Comparison of ENCODE assay signal across 18 cellular contexts in genomic region chr4:124738994-124739393, GRCh38. TPM values are rescaled to one million over a fixed set of nuclear protein-coding genes. Genes with fewer than 3 reads are reported as not detected.
DNase-seq lines count a peak whose midpoint lies in the region; ATAC-seq and TF ChIP-seq lines count a peak whose summit lies in the region.
"Had no signal": no experiment of that assay in that cellular context is flagged by ENCODE, and none has a peak within 500 bp of the region (broad histone marks: within the 10 kb centered on the region; RNA-seq: fewer than 3 reads in every experiment).

No MANE protein-coding gene starts in this region.

- H3K36me3 ChIP-seq in GM23338 (ENCODE audit: insufficient read depth), result no peaks in the 10 kb centered on the region
- no peaks in the 10 kb centered on the region for H3K36me3 ChIP-seq in NT2/D1 (ENCODE audit: insufficient read depth, insufficient read length, low read length)
- H3K36me3 ChIP-seq in iPS DF 6.9 (ENCODE audit: control insufficient read depth, insufficient read depth, low read length), result no peaks in the 10 kb centered on the region; the same call in 1 of the 2 replicates
- H3K36me3 ChIP-seq in neural progenitor cell, result no peaks in the 10 kb centered on the region

- H3K4me3 ChIP-seq in GM23338 (no peak overlapping the region), NT2/D1 (ENCODE audit: insufficient read length, low read depth) (no peak overlapping the region), iPS DF 6.9 (ENCODE audit: low read length) (no peak overlapping the region), neural progenitor cell (no peak overlapping the region)

- H3K27me3 ChIP-seq in GM23338 (ENCODE audit: insufficient read depth), result no peaks in the 10 kb centered on the region
- H3K27me3 ChIP-seq in NT2/D1 (ENCODE audit: insufficient read depth, insufficient read length), result no peaks in the 10 kb centered on the region
- no peaks in the 10 kb centered on the region for H3K27me3 ChIP-seq in iPS DF 6.9 (ENCODE audit: control insufficient read depth, insufficient read depth, low read length)
- H3K27me3 ChIP-seq in neural progenitor cell, result no peaks in the 10 kb centered on the region

- CTCF ChIA-PET in HEK293T (lab: Yijun Ruan, JAX), result interaction anchor here (0.8 kb wide), 1 partner anchor 27 kb away, joined by 3 read pairs; no protein-coding TSS in a partner anchor

- POLR2A ChIA-PET in HEK293T (lab: Yijun Ruan, JAX), result no interaction called here

- TF ChIP-seq CTCF in GM23338 (conservative IDR thresholded peaks at IDR 0.05; ENCODE audit: low read depth in 2 of 2) (no peak), neural progenitor cell (IDR thresholded peaks at IDR 0.05) (no peak)

- H3K4me1 ChIP-seq in GM23338 (ENCODE audit: insufficient read depth) (peaks cover 23% of the 10 kb centered on the region), NT2/D1 (ENCODE audit: insufficient read depth, insufficient read length) (no peaks in the 10 kb centered on the region), iPS DF 6.9 (ENCODE audit: control insufficient read depth, insufficient read depth, low read length) (no peaks in the 10 kb centered on the region), neural progenitor cell (peaks cover 6% of the 10 kb centered on the region)

- H3K4me3 Mint-ChIP-seq in GM23338 (peak overlapping the region; percentile 25; the same call in 1 of the 3 replicates), neural progenitor cell (no peak overlapping the region)
- H3K4me3 Mint-ChIP-seq: CD8-positive, alpha-beta T cell had no signal

- H3K79me2 ChIP-seq in GM23338 (replicated peaks; ENCODE audit: insufficient read depth) (no peaks in the 10 kb centered on the region), neural progenitor cell (ENCODE audit: low read depth) (no peaks in the 10 kb centered on the region)

- H3K4me2 ChIP-seq in GM23338 (peak overlapping the region; percentile 16; the same call in 1 of the 2 replicates), neural progenitor cell (no peak overlapping the region)

- ATAC-seq in GM23338, result peak; percentile 100
- ATAC-seq: CD8-positive, alpha-beta T cell; Right ventricle myocardium inferior had no signal

- peak; percentile 85 for DNase-seq in GM23338 (ENCODE audit: low spot score)
- peak; percentile 65 for DNase-seq in NT2/D1 (ENCODE audit: low read depth, low spot score)
- DNase-seq in iPS DF 6.9 (ENCODE audit: low read depth, low spot score), result peak; percentile 72
- peak; percentile 30 for DNase-seq in neural progenitor cell (ENCODE audit: low spot score)
- DNase-seq in MV-4-11 (lab: John Stamatoyannopoulos, UW), result no peak
- DNase-seq in HEK293T (ENCODE audit: extremely low spot score), result no peak
- no peak for DNase-seq in putamen (ENCODE audit: low spot score)
- DNase-seq: AML-193; C1 segment of cervical spinal cord; CD8-positive, alpha-beta T cell; DND-41; GOT3; Kasumi-1; NCI-H1092; NCI-H1436; NCI-H187 treated with DMSO at 0.1 percent for 48 hours; NCI-H526 had no signal

- H3K27me3 Mint-ChIP-seq in GM23338 (ENCODE audit: insufficient read depth, low read depth, poor library complexity) (peaks cover 3% of the 10 kb centered on the region), neural progenitor cell (ENCODE audit: insufficient read depth, low read depth) (no peaks in the 10 kb centered on the region)

- H4K20me1 ChIP-seq in GM23338 (replicated peaks; ENCODE audit: insufficient read depth), result no peaks in the 10 kb centered on the region
- H4K20me1 ChIP-seq in neural progenitor cell (ENCODE audit: low read depth), result no peaks in the 10 kb centered on the region

- no peaks in the 10 kb centered on the region for H3K9me3 Mint-ChIP-seq in GM23338
- H3K9me3 Mint-ChIP-seq in neural progenitor cell, result no peaks in the 10 kb centered on the region
- H3K9me3 Mint-ChIP-seq: CD8-positive, alpha-beta T cell had no signal

- no peak overlapping the region for H3K27ac ChIP-seq in GM23338 (ENCODE audit: low read depth)
- H3K27ac ChIP-seq in iPS DF 6.9 (ENCODE audit: low read length), result no peak overlapping the region
- no peak overlapping the region for H3K27ac ChIP-seq in neural progenitor cell

- no peak overlapping the region for H3K9ac ChIP-seq in NT2/D1 (ENCODE audit: insufficient read length, low read depth)
- H3K9ac ChIP-seq in neural progenitor cell, result no peak overlapping the region

- peak overlapping the region; percentile 41; the same call in 1 of the 2 replicates for H3K27ac Mint-ChIP-seq in GM23338
- H3K27ac Mint-ChIP-seq in neural progenitor cell, result peak overlapping the region; percentile 44
- H3K27ac Mint-ChIP-seq: CD8-positive, alpha-beta T cell had no signal

- H3K4me1 Mint-ChIP-seq in GM23338 (peaks cover 33% of the 10 kb centered on the region), neural progenitor cell (peaks cover 11% of the 10 kb centered on the region)

- H3K9me2 ChIP-seq in GM23338 (ENCODE audit: insufficient read depth), result no peaks in the 10 kb centered on the region

- H3F3A ChIP-seq in GM23338 (replicated peaks; ENCODE audit: low read depth) (no peaks in the 10 kb centered on the region), neural progenitor cell (ENCODE audit: low read depth) (no peaks in the 10 kb centered on the region)

- H2AFZ ChIP-seq in GM23338 (no peak overlapping the region), neural progenitor cell (replicated peaks) (no peak overlapping the region)

- peaks cover 3% of the 10 kb centered on the region; the same call in 1 of the 3 replicates for H3K36me3 Mint-ChIP-seq in GM23338 (ENCODE audit: low read depth)
- no peaks in the 10 kb centered on the region for H3K36me3 Mint-ChIP-seq in neural progenitor cell
- H3K36me3 Mint-ChIP-seq: CD8-positive, alpha-beta T cell had no signal

- H3K9me3 ChIP-seq in NT2/D1 (ENCODE audit: insufficient read depth, low read length) (no peaks in the 10 kb centered on the region), iPS DF 6.9 (ENCODE audit: control insufficient read depth, insufficient read depth, low read length) (no peaks in the 10 kb centered on the region), neural progenitor cell (ENCODE audit: low read depth) (no peaks in the 10 kb centered on the region)

TF ChIP-seq in GM23338, 12 proteins besides CTCF, POLR2A, EP300 and RAD21 (continues in another document):
- TF ChIP-seq CREB1 (CRISPR knock-in tag; IDR thresholded peaks at IDR 0.05; ENCODE audit: low read depth) (peak; percentile 66; the same call in 1 of the 2 replicates), EZH2phosphoT487 (IDR thresholded peaks at IDR 0.05; ENCODE audit: unreplicated experiment) (no peak), ZNF114 (CRISPR knock-in tag; IDR thresholded peaks at IDR 0.05) (peak; percentile 99)

TF ChIP-seq in HEK293T, 16 proteins besides CTCF, POLR2A, EP300 and RAD21:
- TF ChIP-seq SUZ12 (IDR thresholded peaks at IDR 0.05), result no peak
- no peak for TF ChIP-seq BHLHE40 (IDR thresholded peaks at IDR 0.05; ENCODE audit: borderline replicate concordance)
- TF ChIP-seq PKNOX1 (IDR thresholded peaks at IDR 0.05), result no peak
- TF ChIP-seq L3MBTL2 (conservative IDR thresholded peaks at IDR 0.05), result no peak
- TF ChIP-seq FOXK2 (IDR thresholded peaks at IDR 0.05), result no peak
- no peak for TF ChIP-seq HDGF (IDR thresholded peaks at IDR 0.05; ENCODE audit: borderline replicate concordance)
- TF ChIP-seq ZNF384 (IDR thresholded peaks at IDR 0.05), result no peak
- no peak for TF ChIP-seq ELF4 (IDR thresholded peaks at IDR 0.05)
- TF ChIP-seq TARDBP (IDR thresholded peaks at IDR 0.05), result no peak
- no peak for TF ChIP-seq SP1 (IDR thresholded peaks at IDR 0.05)
- no peak for TF ChIP-seq CTBP1 (IDR thresholded peaks at IDR 0.05; ENCODE audit: borderline replicate concordance)
- TF ChIP-seq FOXM1 (IDR thresholded peaks at IDR 0.05; ENCODE audit: borderline replicate concordance), result no peak
- no peak for TF ChIP-seq NFRKB (IDR thresholded peaks at IDR 0.05)
- TF ChIP-seq ARNT (IDR thresholded peaks at IDR 0.05), result no peak

RNA-seq across cellular contexts. Expression of gene ANKRD50, which starts 26.5 kb away (rescaled TPM):
- total RNA-seq in GM23338 (2014; rRNA removed; shearing (Covaris generic)), result 25.8 and 27.6 TPM in 2 replicates
- 5.2 and 5.9 TPM in 2 replicates for polyA plus RNA-seq in GM23338 (2016; fragmentation: Nextera tagmentation; extraction: Ambion mirVana)
- total RNA-seq in neural progenitor cell (ENCODE audit: low replicate concordance), result 33.8 and 47.5 TPM in 2 replicates

Comparison
In these comparisons a context has a peak if more than half of its experiments do, and no peak if none do; other contexts are left out.
1. DNase-seq: peak in GM23338 (single experiment), NT2/D1 (single experiment), iPS DF 6.9 (single experiment) and neural progenitor cell (single experiment); none in MV-4-11 (single experiment), HEK293T (single experiment) and putamen (single experiment).